ENCODE assay signal across 14 cellular contexts in the genomic region with DNA sequence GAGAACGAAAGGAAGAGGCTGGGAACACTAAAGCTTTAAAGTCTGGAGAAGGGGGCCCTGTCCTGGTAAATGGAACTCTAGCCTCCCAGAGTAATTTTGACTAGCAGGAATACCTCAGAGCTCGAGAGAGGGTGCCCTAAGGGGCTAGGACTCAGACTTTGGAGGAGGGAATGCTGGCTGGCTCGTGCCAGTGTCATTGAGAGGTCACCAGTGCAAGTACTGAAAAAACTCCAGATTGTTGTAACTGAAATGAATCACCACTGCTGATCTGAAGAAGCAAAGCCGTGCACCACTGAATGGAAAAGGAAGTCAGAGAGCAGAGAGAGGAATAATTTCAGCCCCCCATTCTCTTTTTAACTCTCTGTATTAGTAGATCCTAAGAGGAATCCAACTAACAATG.
DNase-seq lines count a peak whose midpoint lies in the region; ATAC-seq and TF ChIP-seq lines count a peak whose summit lies in the region.
"Had no signal": no experiment of that assay in that cellular context is flagged by ENCODE, and none has a peak within 500 bp of the region (broad histone marks: within the 10 kb centered on the region; RNA-seq: fewer than 3 reads in every experiment).

No MANE protein-coding gene starts in this region.

- DNase-seq in GM04504 (ENCODE audit: low read depth) (peak; percentile 4), SJSA1 (ENCODE audit: low read depth in 1 of 2, low spot score in 2 of 2) (peak; percentile 57 to 60), fibroblast of the aortic adventitia (ENCODE audit: low read depth) (peak; percentile 41), retinal pigment epithelial cell (ENCODE audit: low read depth) (peak; percentile 17), upper lobe of right lung (no peak), GOT3 (lab: John Stamatoyannopoulos, UW) (no peak)
- DNase-seq: activated T-cell treated with anti-CD3 and anti-CD28 coated beads, Interleukin-2, amount 50 U/mL, for 1 hour; anterior cingulate cortex; COR-L47; NCI-H187 treated with DMSO at 0.1 percent for 48 hours; retina had no signal

- ATAC-seq in esophagus mucosa (no peak), upper lobe of right lung (no peak), GM21737 (IDR thresholded peaks at IDR 0.05; ENCODE audit: unreplicated experiment) (no peak)

- no peak for TF ChIP-seq CTCF in fibroblast of the aortic adventitia (IDR thresholded peaks at IDR 0.05; ENCODE audit: insufficient read depth, low read length)
- no peak for TF ChIP-seq CTCF in retinal pigment epithelial cell (conservative IDR thresholded peaks at IDR 0.05; ENCODE audit: low read depth, low read length)
- TF ChIP-seq CTCF in upper lobe of right lung (IDR thresholded peaks at IDR 0.05), result no peak

- no peaks in the 10 kb centered on the region for H3K9me3 ChIP-seq in SJSA1 (replicated peaks)
- no peaks in the 10 kb centered on the region for H3K9me3 ChIP-seq in upper lobe of right lung

- H3K36me3 ChIP-seq in SJSA1 (no peaks in the 10 kb centered on the region), upper lobe of right lung (no peaks in the 10 kb centered on the region)

- H3K27ac ChIP-seq in SJSA1 (peak overlapping the region; percentile 12; the same call in 1 of the 2 replicates), upper lobe of right lung (no peak overlapping the region)

- intact Hi-C loops in upper lobe of right lung (cut with DNase I), result no loop called here

- H3K4me3 ChIP-seq in SJSA1 (no peak overlapping the region), fibroblast of the aortic adventitia (ENCODE audit: low read depth, low read length) (no peak overlapping the region), retinal pigment epithelial cell (ENCODE audit: low read length) (no peak overlapping the region), upper lobe of right lung (no peak overlapping the region)
- H3K4me3 ChIP-seq: SK-N-MC had no signal

- no peaks in the 10 kb centered on the region for H3K27me3 ChIP-seq in SJSA1 (replicated peaks)
- no peaks in the 10 kb centered on the region for H3K27me3 ChIP-seq in upper lobe of right lung

- H3K4me1 ChIP-seq in SJSA1 (replicated peaks) (peaks cover 11% of the 10 kb centered on the region), upper lobe of right lung (no peaks in the 10 kb centered on the region)

Comparison
In these comparisons a context has a peak if more than half of its experiments do, and no peak if none do; other contexts are left out.
1. DNase-seq: peak in GM04504 (single experiment), SJSA1 (2 of 2), fibroblast of the aortic adventitia (single experiment) and retinal pigment epithelial cell (single experiment); none in upper lobe of right lung (single experiment) and GOT3 (single experiment).